Comparison of ENCODE assay signal across 9 cellular contexts in genomic region chr3:197951392-197951990, GRCh38. TPM values are rescaled to one million over a fixed set of nuclear protein-coding genes. Genes with fewer than 3 reads are reported as not detected.
DNase-seq lines count a peak whose midpoint lies in the region; ATAC-seq and TF ChIP-seq lines count a peak whose summit lies in the region.
"Had no signal": no experiment of that assay in that cellular context is flagged by ENCODE, and none has a peak within 500 bp of the region (broad histone marks: within the 10 kb centered on the region; RNA-seq: fewer than 3 reads in every experiment).

No MANE protein-coding gene starts in this region.

- no peaks in the 10 kb centered on the region for H3K27me3 ChIP-seq in iPS-20b (ENCODE audit: insufficient read depth, low read length)
- H3K27me3 ChIP-seq in stomach = no peaks in the 10 kb centered on the region

- WGBS in stomach, 5 donors = 53 to 73% (median 68%) methylated on average over 21 of the region's 21 CpGs

- H3K27ac ChIP-seq in iPS-20b (ENCODE audit: low read length) (no peak overlapping the region), stomach (peak overlapping the region; percentile 32 to 89 (median 86))

- peak overlapping the region; percentile 99 for H3K9ac ChIP-seq in iPS-20b (ENCODE audit: low read depth, low read length)

- H3K4me1 Mint-ChIP-seq in T-helper 2 cell treated with Interferon-gamma antibody and Interleukin-4, amounts not matched to agents 5 μg/mL and 100 μg/mL, for 36 hours (ENCODE audit: low read depth) = peaks cover 32% of the 10 kb centered on the region
- peaks cover 19% of the 10 kb centered on the region for H3K4me1 Mint-ChIP-seq in activated T-helper 17 cell treated with anti-CD3 and anti-CD28 coated beads, Interleukin-2, amount 50 U/mL, for 72 hours

- no peak for ATAC-seq in activated T-helper 17 cell treated with anti-CD3 and anti-CD28 coated beads, Interleukin-2, amount 50 U/mL, for 72 hours (replicated peaks)

- H3K4me1 ChIP-seq in iPS-20b (ENCODE audit: insufficient read depth, low read length) (peaks cover 5% of the 10 kb centered on the region; the same call in 1 of the 2 replicates), stomach (peaks cover 32 to 55% (median 46%) of the 10 kb centered on the region in 4 donors)

- TF ChIP-seq POLR2A in stomach (IDR thresholded peaks at IDR 0.05) = no peak

- intact Hi-C loops in stomach (cut with DNase I; ENCODE audit: low total_unique reads) = no loop called here

- DNase-seq in T-helper 2 cell treated with Interferon-gamma antibody and Interleukin-4, amounts not matched to agents 5 μg/mL and 100 μg/mL, for 36 hours (ENCODE audit: low spot score) = no peak
- no peak for DNase-seq in T-helper 2 cell
- DNase-seq in stomach = no peak
- DNase-seq in NCI-H226 = no peak
- no peak for DNase-seq in effector CD8-positive, alpha-beta T cell (lab: John Stamatoyannopoulos, UW)
- DNase-seq in NCI-H2196 treated with DMSO at 0.1 percent for 48 hours (lab: John Stamatoyannopoulos, UW; ENCODE audit: unreplicated experiment) = no peak
- DNase-seq: activated CD8-positive, alpha-beta memory T cell treated with anti-CD3 and anti-CD28 coated beads for 24 hours had no signal

- H3K36me3 ChIP-seq in iPS-20b (ENCODE audit: insufficient read depth, low read depth, low read length) = peaks cover 61% of the 10 kb centered on the region
- peaks cover 49 to 55% (median 54%) of the 10 kb centered on the region in 4 donors for H3K36me3 ChIP-seq in stomach

- no peak for TF ChIP-seq EP300 in stomach (IDR thresholded peaks at IDR 0.05)

- H3K27ac Mint-ChIP-seq in T-helper 2 cell treated with Interferon-gamma antibody and Interleukin-4, amounts not matched to agents 5 μg/mL and 100 μg/mL, for 36 hours = peak overlapping the region; percentile 95
- peak overlapping the region; percentile 99 for H3K27ac Mint-ChIP-seq in activated T-helper 17 cell treated with anti-CD3 and anti-CD28 coated beads, Interleukin-2, amount 50 U/mL, for 72 hours

- no peak for TF ChIP-seq CTCF in stomach (IDR thresholded peaks at IDR 0.05)

- H3K4me3 Mint-ChIP-seq in T-helper 2 cell treated with Interferon-gamma antibody and Interleukin-4, amounts not matched to agents 5 μg/mL and 100 μg/mL, for 36 hours = peak overlapping the region; percentile 97
- H3K4me3 Mint-ChIP-seq in activated T-helper 17 cell treated with anti-CD3 and anti-CD28 coated beads, Interleukin-2, amount 50 U/mL, for 72 hours = peak overlapping the region; percentile 89

- H3K9me3 ChIP-seq in iPS-20b (ENCODE audit: insufficient read depth, low read depth, low read length) (no peaks in the 10 kb centered on the region), stomach (no peaks in the 10 kb centered on the region)

- H3K36me3 Mint-ChIP-seq in T-helper 2 cell treated with Interferon-gamma antibody and Interleukin-4, amounts not matched to agents 5 μg/mL and 100 μg/mL, for 36 hours (ENCODE audit: low read depth) = peaks cover 57% of the 10 kb centered on the region
- H3K36me3 Mint-ChIP-seq in activated T-helper 17 cell treated with anti-CD3 and anti-CD28 coated beads, Interleukin-2, amount 50 U/mL, for 72 hours (ENCODE audit: low read depth) = peaks cover 69% of the 10 kb centered on the region

- H3K9me3 Mint-ChIP-seq in T-helper 2 cell treated with Interferon-gamma antibody and Interleukin-4, amounts not matched to agents 5 μg/mL and 100 μg/mL, for 36 hours = no peaks in the 10 kb centered on the region
- H3K9me3 Mint-ChIP-seq in activated T-helper 17 cell treated with anti-CD3 and anti-CD28 coated beads, Interleukin-2, amount 50 U/mL, for 72 hours = no peaks in the 10 kb centered on the region

- no peaks in the 10 kb centered on the region for H3K27me3 Mint-ChIP-seq in T-helper 2 cell treated with Interferon-gamma antibody and Interleukin-4, amounts not matched to agents 5 μg/mL and 100 μg/mL, for 36 hours (ENCODE audit: low read depth)
- no peaks in the 10 kb centered on the region for H3K27me3 Mint-ChIP-seq in activated T-helper 17 cell treated with anti-CD3 and anti-CD28 coated beads, Interleukin-2, amount 50 U/mL, for 72 hours

- H3K4me3 ChIP-seq in iPS-20b (ENCODE audit: low read length) = peak overlapping the region; percentile 95
- H3K4me3 ChIP-seq in stomach = peak overlapping the region; percentile 56 to 79 (median 60)

RNA-seq across cellular contexts. Expression of gene RPL35A, which starts 1.5 kb away (rescaled TPM):
- 1,000 to 10,000 TPM; 1,422 to 1,820 TPM for total RNA-seq in activated T-helper 17 cell treated with anti-CD3 and anti-CD28 coated beads, Interleukin-2, amount 50 U/mL, for 72 hours
- total RNA-seq in stomach = 100 to 1,000 TPM in 4 of 5 donors, 10 to 100 TPM in 1; 30.4 to 935 (median 568) TPM
- 1,000 to 10,000 TPM; 2,089 to 2,972 (median 2,364) TPM for polyA plus RNA-seq in stomach

RNA-seq across cellular contexts. Expression of gene LMLN, which starts 8.5 kb away (rescaled TPM):
- 1 to 10 TPM; 3.8 to 4.6 TPM for total RNA-seq in activated T-helper 17 cell treated with anti-CD3 and anti-CD28 coated beads, Interleukin-2, amount 50 U/mL, for 72 hours
- total RNA-seq in stomach = 10 to 100 TPM in 2 of 5 donors, 1 to 10 TPM in 3; 1.4 to 13.8 (median 5.8) TPM
- 1 to 10 TPM in 1 of 3 donors, under 1 TPM in 2; 0.15 to 1.7 (median 0.75) TPM for polyA plus RNA-seq in stomach
